Comparison of ENCODE assay signal across 26 cellular contexts in the genomic region with DNA sequence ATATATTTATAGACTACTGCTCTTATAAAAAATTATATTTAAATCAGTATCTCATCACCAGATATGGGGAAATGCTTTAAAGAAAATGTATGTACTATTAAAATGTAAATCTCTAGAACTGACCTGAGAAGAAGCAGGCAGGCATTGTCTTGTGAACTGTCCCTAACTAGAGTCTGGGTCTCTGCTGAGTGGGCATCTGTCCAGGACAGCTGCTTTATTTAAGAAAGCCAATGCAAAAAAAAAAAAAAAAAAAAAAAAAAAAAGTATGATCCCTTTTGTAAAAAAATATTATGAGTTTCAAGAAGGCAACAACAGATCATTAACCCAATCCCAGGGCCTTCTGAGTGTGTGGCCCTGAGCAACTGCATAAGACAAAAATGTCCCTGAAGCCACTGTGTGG.
"Had no signal": no experiment of that assay in that cellular context is flagged by ENCODE, and none has a peak within 500 bp of the region (broad histone marks: within the 10 kb centered on the region; RNA-seq: fewer than 3 reads in every experiment).

No MANE protein-coding gene starts in this region.

- H3K4me3 ChIP-seq: lower lobe of right lung, ovary, right atrium auricular region, right lobe of liver, smooth muscle cell, tibial nerve, uterus had no signal

- H3K4me1 Mint-ChIP-seq: naive B cell; natural killer cell; stimulated activated memory B cell treated with anti-CD40 and anti-IgM and Interleukin-4, amounts not matched to agents 10 μg/mL and 1 μg/mL and 100 μg/mL, for 72 hours; stimulated activated naive CD8-positive, alpha-beta T cell treated with anti-CD3 and anti-CD28 coated beads, Interleukin-15, amount 100 ng/mL, for 72 hours had no signal

- H3K4me2 ChIP-seq: smooth muscle cell had no signal

- DNase-seq: kidney glomerular epithelial cell; left cardiac atrium; left ventricle myocardium superior; lower lobe of right lung; mammary epithelial cell; mesendoderm; naive B cell; natural killer cell; nephron progenitor cell; ovary; right lobe of liver; stimulated activated CD4-positive, alpha-beta T cell treated with anti-CD3 and anti-CD28 coated beads, Interleukin-1b, Interleukin-23, amount 100 ng/mL, for 48 hours; stimulated activated CD4-positive, alpha-beta T cell treated with anti-CD3 and anti-CD28 coated beads, Interleukin-2, amount 100 ng/mL, for 48 hours; stimulated activated CD4-positive, alpha-beta T cell treated with anti-CD3 and anti-CD28 coated beads, Interleukin-4, amount 100 ng/mL, for 4 hours; stimulated activated CD8-positive, alpha-beta memory T cell treated with anti-CD3 and anti-CD28 coated beads, Interleukin-4, amount 100 ng/mL, for 48 hours; stimulated activated naive CD4-positive, alpha-beta T cell treated with Interleukin-2 at 50 U/mL for 16 hours; stimulated activated naive CD8-positive, alpha-beta T cell treated with anti-CD3 and anti-CD28 coated beads, Interleukin-15, amount 100 ng/mL, for 72 hours; substantia nigra; uterus had no signal

- H3K9me3 Mint-ChIP-seq: mesothelial cell of epicardium; nephron progenitor cell; stimulated activated memory B cell treated with anti-CD40 and anti-IgM and Interleukin-4, amounts not matched to agents 10 μg/mL and 1 μg/mL and 100 μg/mL, for 72 hours; stimulated activated naive CD8-positive, alpha-beta T cell treated with anti-CD3 and anti-CD28 coated beads, Interleukin-15, amount 100 ng/mL, for 72 hours; type B pancreatic cell had no signal

- H3K4me3 Mint-ChIP-seq: mesothelial cell of epicardium; natural killer cell; nephron progenitor cell; stimulated activated memory B cell treated with anti-CD40 and anti-IgM and Interleukin-4, amounts not matched to agents 10 μg/mL and 1 μg/mL and 100 μg/mL, for 72 hours; stimulated activated naive CD8-positive, alpha-beta T cell treated with anti-CD3 and anti-CD28 coated beads, Interleukin-15, amount 100 ng/mL, for 72 hours; type B pancreatic cell had no signal

- H3K9me3 ChIP-seq: lower lobe of right lung, ovary, right atrium auricular region, right lobe of liver, tibial nerve, uterus had no signal

- H3K36me3 Mint-ChIP-seq: mesothelial cell of epicardium; naive B cell; natural killer cell; stimulated activated memory B cell treated with anti-CD40 and anti-IgM and Interleukin-4, amounts not matched to agents 10 μg/mL and 1 μg/mL and 100 μg/mL, for 72 hours had no signal

- H3K36me3 ChIP-seq: lower lobe of right lung, ovary, right atrium auricular region, right lobe of liver, tibial nerve, uterus had no signal

- H3K27ac ChIP-seq: lower lobe of right lung, ovary, right atrium auricular region, right lobe of liver, tibial nerve, uterus had no signal

- H3K27me3 ChIP-seq: ovary, right atrium auricular region, right lobe of liver had no signal

- H3K27ac Mint-ChIP-seq: mesothelial cell of epicardium; naive B cell; natural killer cell; nephron progenitor cell; progenitor cell of endocrine pancreas; stimulated activated memory B cell treated with anti-CD40 and anti-IgM and Interleukin-4, amounts not matched to agents 10 μg/mL and 1 μg/mL and 100 μg/mL, for 72 hours; stimulated activated naive CD8-positive, alpha-beta T cell treated with anti-CD3 and anti-CD28 coated beads, Interleukin-15, amount 100 ng/mL, for 72 hours; type B pancreatic cell had no signal

- H3K4me1 ChIP-seq: lower lobe of right lung, right atrium auricular region, right lobe of liver, tibial nerve, uterus had no signal
